ENCODE assay signal across 8 cellular contexts in the genomic region with DNA sequence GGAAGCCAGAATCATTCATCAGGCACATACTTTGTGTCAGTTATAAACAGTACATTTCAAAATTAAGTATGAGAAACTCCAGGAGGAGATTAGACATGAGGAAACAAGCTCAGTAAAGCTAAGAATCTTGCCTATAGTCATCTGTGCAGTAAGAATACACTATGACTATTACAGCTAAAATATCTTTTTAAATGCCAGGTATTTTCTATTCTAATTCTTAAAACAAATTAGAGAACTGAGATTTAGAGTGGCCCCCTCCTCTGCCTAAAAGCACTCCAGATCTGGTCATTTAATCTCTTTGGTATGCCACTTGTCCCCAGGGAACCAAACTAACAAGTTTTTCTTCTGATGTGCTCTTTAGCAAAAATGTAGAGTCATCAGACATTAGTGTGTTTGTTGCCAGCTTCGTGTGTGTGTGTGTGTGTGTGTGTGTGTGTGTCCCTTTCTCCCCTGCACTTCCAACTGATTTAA.
DNase-seq lines count a peak whose midpoint lies in the region; ATAC-seq, FAIRE-seq and TF ChIP-seq lines count a peak whose summit lies in the region.
"Not testable (repeated sequence)": the region's sequence is repeated elsewhere in the genome, so short reads cannot be mapped to it uniquely, and the experiment has no call there.

No MANE protein-coding gene starts in this region.

- not testable (repeated sequence) for H3K27me3 ChIP-seq in A673 (replicated peaks; ENCODE audit: insufficient read depth, low read depth, low read length, poor library complexity); thyroid gland

- POLR2A ChIA-PET in A673 (lab: Charles Lee; ENCODE audit: low non-redundant PET): not testable (repeated sequence)

- intact Hi-C loops in A673 (cut with micrococcal nuclease; ENCODE audit: unreplicated experiment); thyroid gland (cut with DNase I): not testable (repeated sequence)

- H3K36me3 Mint-ChIP-seq in chondrocyte (ENCODE audit: low read depth); mesothelial cell of epicardium: not testable (repeated sequence)

- DNase-seq in A673 (ENCODE audit: low spot score) (peak; percentile 12), NCI-H82 (lab: John Stamatoyannopoulos, UW) (peak; percentile 20), fibroblast of villous mesenchyme (ENCODE audit: low read depth) (peak; percentile 25), thyroid gland (peak; percentile 71 to 82)
- not testable (repeated sequence) for DNase-seq in GM12892 (ENCODE audit: insufficient read length); chondrocyte (ENCODE audit: low spot score); mesothelial cell of epicardium (ENCODE audit: low spot score in 2 of 2, unreplicated experiment in 2 of 2)

- not testable (repeated sequence) for H3K9me3 ChIP-seq in A673 (ENCODE audit: low read depth, low read length, poor library complexity, severe bottlenecking); thyroid gland

- H3K9me3 Mint-ChIP-seq in chondrocyte (ENCODE audit: low read depth); mesothelial cell of epicardium: not testable (repeated sequence)

- peak; percentile 77 for FAIRE-seq in GM12892 (lab: Jason Lieb, UNC)

- 8% methylated on average over 1 of the region's 1 CpG; no CpG with 5 or more reads in 1 of the 2 donors for WGBS in thyroid gland, 2 donors

- not testable (repeated sequence) for H3K27me3 Mint-ChIP-seq in chondrocyte (ENCODE audit: low read depth); mesothelial cell of epicardium (ENCODE audit: low read depth)

- ATAC-seq in HG02610 (IDR thresholded peaks at IDR 0.05; ENCODE audit: unreplicated experiment): peak; percentile 56

- not testable (repeated sequence) for H3K4me3 Mint-ChIP-seq in chondrocyte (ENCODE audit: unreplicated experiment); mesothelial cell of epicardium

- peaks cover 13% of the 10 kb centered on the region for H3K4me1 Mint-ChIP-seq in chondrocyte (ENCODE audit: low read depth)
- H3K4me1 Mint-ChIP-seq in mesothelial cell of epicardium: peaks cover 32% of the 10 kb centered on the region

- not testable (repeated sequence) for TF ChIP-seq CTCF in A673 (conservative IDR thresholded peaks at IDR 0.05; ENCODE audit: low read depth, low read length); chondrocyte (IDR thresholded peaks at IDR 0.05); fibroblast of villous mesenchyme (IDR thresholded peaks at IDR 0.05; ENCODE audit: insufficient read depth, low read depth, low read length); mesothelial cell of epicardium (IDR thresholded peaks at IDR 0.05; ENCODE audit: unreplicated experiment); thyroid gland (IDR thresholded peaks at IDR 0.05)

- not testable (repeated sequence) for H3K27ac ChIP-seq in A673 (ENCODE audit: low read depth, low read length, poor library complexity, severe bottlenecking)
- H3K27ac ChIP-seq in thyroid gland: peak overlapping the region; percentile 52 to 87 (median 83)

- H3K4me1 ChIP-seq in A673 (ENCODE audit: insufficient read depth, low read length, poor library complexity, severe bottlenecking): not testable (repeated sequence)
- peaks cover 22 to 23% of the 10 kb centered on the region in 2 donors for H3K4me1 ChIP-seq in thyroid gland

- CTCF ChIA-PET in A673 (lab: Charles Lee): not testable (repeated sequence)

- not testable (repeated sequence) for H3K4me3 ChIP-seq in A673 (ENCODE audit: low read depth, low read length, poor library complexity, severe bottlenecking); fibroblast of villous mesenchyme (ENCODE audit: low read depth, low read length); thyroid gland (replicated peaks in 1 of 3)

- H3K27ac Mint-ChIP-seq in chondrocyte (ENCODE audit: unreplicated experiment) (peak overlapping the region; percentile 41), mesothelial cell of epicardium (peak overlapping the region; percentile 86)

- not testable (repeated sequence) for TF ChIP-seq POLR2A in GM12892 (IDR thresholded peaks at IDR 0.05; ENCODE audit: low read depth, low read length); thyroid gland (IDR thresholded peaks at IDR 0.05)

- not testable (repeated sequence) for H3K36me3 ChIP-seq in A673 (ENCODE audit: insufficient read depth, low read length, poor library complexity, severe bottlenecking); thyroid gland

- not testable (repeated sequence) for BruUV-seq in A673 (replicated peaks; lab: Mats Ljungman, UMichigan)
